ENCODE assay signal across 20 cellular contexts in genomic region chr10:133401981-133402725, GRCh38. TPM values are rescaled to one million over a fixed set of nuclear protein-coding genes. Genes with fewer than 3 reads are reported as not detected.
DNase-seq lines count a peak whose midpoint lies in the region; ATAC-seq, FAIRE-seq and TF ChIP-seq lines count a peak whose summit lies in the region.
"Had no signal": no experiment of that assay in that cellular context is flagged by ENCODE, and none has a peak within 500 bp of the region (broad histone marks: within the 10 kb centered on the region; RNA-seq: fewer than 3 reads in every experiment).

No MANE protein-coding gene starts in this region.

- FAIRE-seq in HepG2 (lab: Jason Lieb, UNC), result no peak
- FAIRE-seq: HTR-8/SVneo had no signal

- peaks cover 61% of the 10 kb centered on the region for H3K4me1 Mint-ChIP-seq in activated CD4-positive, alpha-beta memory T cell treated with anti-CD3 and anti-CD28 coated beads, Interleukin-2, amount 10 ng/mL, durations not matched to agents 7 days and 5 days
- H3K4me1 Mint-ChIP-seq in activated CD4-positive, alpha-beta memory T cell treated with anti-CD3 and anti-CD28 coated beads for 36 hours (ENCODE audit: low read depth), result peaks cover 51% of the 10 kb centered on the region
- H3K4me1 Mint-ChIP-seq in Calu3 (ENCODE audit: low read depth, unreplicated experiment), result peaks cover 9% of the 10 kb centered on the region

- peaks cover 61% of the 10 kb centered on the region for H3K79me2 ChIP-seq in MM.1S (ENCODE audit: low read length)
- H3K79me2 ChIP-seq in HepG2 (ENCODE audit: insufficient read depth, low read length), result peaks cover 14% of the 10 kb centered on the region

- WGBS in HepG2 (ENCODE audit: low lambda C conversion rate), result 98% methylated on average over 10 of the region's 21 CpGs
- 94 to 98% (median 96%) methylated on average over 17 to 21 of the region's 21 CpGs for WGBS in spleen, 5 donors

- TF ChIP-seq RAD21 in HepG2 (CRISPR knock-in tag; IDR thresholded peaks at IDR 0.05), result no peak

- POLR2A ChIA-PET in activated CD4-positive, alpha-beta memory T cell treated with anti-CD3 and anti-CD28 coated beads, Interleukin-2, amount 10 ng/mL, durations not matched to agents 7 days and 5 days (lab: Charles Lee), result interaction anchor here (1.4 to 2.7 kb wide), 3 partner anchors 12 to 45 kb away, joined by 3 to 15 read pairs (median 4); no protein-coding TSS in a partner anchor
- POLR2A ChIA-PET in activated CD4-positive, alpha-beta memory T cell treated with anti-CD3 and anti-CD28 coated beads for 36 hours (lab: Charles Lee), result no interaction called here
- POLR2A ChIA-PET in HepG2 (lab: Yijun Ruan, JAX), result no interaction called here

- no peaks in the 10 kb centered on the region for H3K9me3 Mint-ChIP-seq in activated CD4-positive, alpha-beta memory T cell treated with anti-CD3 and anti-CD28 coated beads, Interleukin-2, amount 10 ng/mL, durations not matched to agents 7 days and 5 days
- H3K9me3 Mint-ChIP-seq in activated CD4-positive, alpha-beta memory T cell treated with anti-CD3 and anti-CD28 coated beads for 36 hours, result no peaks in the 10 kb centered on the region
- no peaks in the 10 kb centered on the region for H3K9me3 Mint-ChIP-seq in Calu3 (ENCODE audit: low read depth, unreplicated experiment)
- H3K9me3 Mint-ChIP-seq: activated naive CD8-positive, alpha-beta T cell treated with anti-CD3 and anti-CD28 coated beads for 36 hours had no signal

- H3K4me3 ChIP-seq in MM.1S (ENCODE audit: low read length), result peak overlapping the region; percentile 52; the same call in 1 of the 2 replicates
- H3K4me3 ChIP-seq in HepG2 (replicated peaks in 1 of 3; ENCODE audit: insufficient read depth in 1 of 3, low read depth in 2 of 3, low read length in 3 of 3), result no peak overlapping the region
- no peak overlapping the region for H3K4me3 ChIP-seq in spleen
- H3K4me3 ChIP-seq: BLaER1 treated with 17β-estradiol and CSF1 and Interleukin-3, amounts not matched to agents 10 nM and 100 nM; suprapubic skin had no signal

- TF ChIP-seq EP300 in HepG2 (IDR thresholded peaks at IDR 0.05; ENCODE audit: low read depth in 2 of 2, low read length in 2 of 2) (no peak), HepG2 (CRISPR knock-in tag; IDR thresholded peaks at IDR 0.05; ENCODE audit: borderline replicate concordance) (no peak)

- H3K27ac ChIP-seq in MM.1S (ENCODE audit: low read length) (peak overlapping the region; percentile 86; the same call in 1 of the 2 replicates), HepG2 (ENCODE audit: extremely low read length, insufficient read depth, low read length) (no peak overlapping the region), spleen (peak overlapping the region in 6 of 8 donors; percentile 76 to 87 (median 82))
- H3K27ac ChIP-seq: suprapubic skin had no signal

- no peak for DNase-seq in activated CD4-positive, alpha-beta memory T cell treated with anti-CD3 and anti-CD28 coated beads, Interleukin-2, amount 10 ng/mL, durations not matched to agents 7 days and 5 days
- no peak for DNase-seq in activated CD4-positive, alpha-beta memory T cell treated with anti-CD3 and anti-CD28 coated beads for 36 hours
- DNase-seq in MM.1S (no peak), HepG2 (ENCODE audit: low spot score) (no peak), spleen (peak; percentile 75), kidney glomerular epithelial cell (lab: John Stamatoyannopoulos, UW) (no peak), Calu3 (no peak)
- DNase-seq: activated CD4-positive, alpha-beta T cell treated with anti-CD3 and anti-CD28 coated beads, Interleukin-2, amount 50 U/mL, for 1 hour; activated naive CD8-positive, alpha-beta T cell treated with anti-CD3 and anti-CD28 coated beads for 36 hours; left ventricle myocardium superior; NCI-H1417; NCI-H69; nucleus accumbens; stimulated activated CD8-positive, alpha-beta memory T cell treated with anti-CD3 and anti-CD28 coated beads, Interleukin-4, amount 100 ng/mL, for 48 hours; SW 1271 had no signal

- H3K4me3 Mint-ChIP-seq in activated CD4-positive, alpha-beta memory T cell treated with anti-CD3 and anti-CD28 coated beads, Interleukin-2, amount 10 ng/mL, durations not matched to agents 7 days and 5 days, result no peak overlapping the region
- H3K4me3 Mint-ChIP-seq in activated CD4-positive, alpha-beta memory T cell treated with anti-CD3 and anti-CD28 coated beads for 36 hours, result no peak overlapping the region
- no peak overlapping the region for H3K4me3 Mint-ChIP-seq in Calu3 (ENCODE audit: low read depth, unreplicated experiment)
- H3K4me3 Mint-ChIP-seq: activated naive CD8-positive, alpha-beta T cell treated with anti-CD3 and anti-CD28 coated beads for 36 hours had no signal

- H3K36me3 ChIP-seq in MM.1S (replicated peaks; ENCODE audit: insufficient read depth, low read length) (peaks cover 12% of the 10 kb centered on the region), HepG2 (replicated peaks in 1 of 2; ENCODE audit: control insufficient read depth in 1 of 2, insufficient read depth in 2 of 2, low read length in 2 of 2) (peaks cover 11 to 51% of the 10 kb centered on the region in 2 experiments; a peak in 4 of 5 replicates), spleen (peaks cover 0 to 93% (median 44%) of the 10 kb centered on the region in 6 donors)

- TF ChIP-seq POLR2A in HepG2 (IDR thresholded peaks at IDR 0.05; ENCODE audit: insufficient read depth in 1 of 2, low read depth in 2 of 2, low read length in 2 of 2), result no peak
- no peak for TF ChIP-seq POLR2A in spleen (IDR thresholded peaks at IDR 0.05)

- in situ Hi-C loops in HepG2 (cut with HindIII; ENCODE audit: extremely low pct_ligation_motif_present, low pct_unique_long_range_greater_than_20kb), result no loop called here

- H3K4me2 ChIP-seq in MM.1S (ENCODE audit: low read depth, low read length) (peak overlapping the region; percentile 94; the same call in 1 of the 2 replicates), HepG2 (ENCODE audit: low read depth, low read length) (no peak overlapping the region)

- peaks cover 80% of the 10 kb centered on the region for H3K36me3 Mint-ChIP-seq in activated CD4-positive, alpha-beta memory T cell treated with anti-CD3 and anti-CD28 coated beads, Interleukin-2, amount 10 ng/mL, durations not matched to agents 7 days and 5 days (ENCODE audit: low read depth)
- H3K36me3 Mint-ChIP-seq in activated CD4-positive, alpha-beta memory T cell treated with anti-CD3 and anti-CD28 coated beads for 36 hours, result peaks cover 63% of the 10 kb centered on the region
- H3K36me3 Mint-ChIP-seq in Calu3 (ENCODE audit: insufficient read depth, unreplicated experiment), result peaks cover 17% of the 10 kb centered on the region

- H3K9me3 ChIP-seq in MM.1S (replicated peaks; ENCODE audit: insufficient read depth, low read length), result no peaks in the 10 kb centered on the region
- no peaks in the 10 kb centered on the region for H3K9me3 ChIP-seq in HepG2 (ENCODE audit: low read length)
- H3K9me3 ChIP-seq in spleen, result no peaks in the 10 kb centered on the region
- H3K9me3 ChIP-seq: suprapubic skin had no signal

- BruUV-seq in HepG2 (replicated peaks; lab: Mats Ljungman, UMichigan), result no TSS peak
- BruUV-seq in Calu3 (replicated peaks; lab: Mats Ljungman, UMichigan), result no TSS peak

- H2AFZ ChIP-seq in MM.1S (ENCODE audit: low read length) (no peak overlapping the region), HepG2 (ENCODE audit: low read length) (no peak overlapping the region)

- ATAC-seq in HepG2 (no peak; the same call in 2 of the 3 replicates), GM21447 (IDR thresholded peaks at IDR 0.05; ENCODE audit: unreplicated experiment) (no peak)
- ATAC-seq: left ventricle myocardium superior had no signal

- CTCF ChIA-PET in activated CD4-positive, alpha-beta memory T cell treated with anti-CD3 and anti-CD28 coated beads, Interleukin-2, amount 10 ng/mL, durations not matched to agents 7 days and 5 days (lab: Charles Lee), result interaction anchor here (1.0 to 1.2 kb wide), 2 partner anchors 11 to 73 kb away, joined by 4 to 5 read pairs; no protein-coding TSS in a partner anchor
- CTCF ChIA-PET in activated CD4-positive, alpha-beta memory T cell treated with anti-CD3 and anti-CD28 coated beads for 36 hours (lab: Charles Lee), result no interaction called here
- CTCF ChIA-PET in HepG2 (lab: Yijun Ruan, JAX; ENCODE audit: low intra/inter-chr PET ratio, low total read pairs), result no interaction called here
- CTCF ChIA-PET in Calu3 (lab: Charles Lee), result no interaction called here

- peaks cover 29% of the 10 kb centered on the region for H3K4me1 ChIP-seq in MM.1S (ENCODE audit: low read length)
- no peaks in the 10 kb centered on the region for H3K4me1 ChIP-seq in HepG2 (ENCODE audit: insufficient read depth, low read length)
- H3K4me1 ChIP-seq in spleen, result peaks cover 14 to 50% (median 24%) of the 10 kb centered on the region in 6 donors
- H3K4me1 ChIP-seq: suprapubic skin had no signal

- no peaks in the 10 kb centered on the region for H3K9me2 ChIP-seq in MM.1S (replicated peaks; ENCODE audit: insufficient read depth, low read length)

- intact Hi-C loops in activated CD4-positive, alpha-beta memory T cell treated with anti-CD3 and anti-CD28 coated beads for 36 hours (cut with micrococcal nuclease), result no loop called here
- intact Hi-C loops in HepG2 (cut with micrococcal nuclease; ENCODE audit: unreplicated experiment), result no loop called here
- intact Hi-C loops in spleen (cut with DNase I; ENCODE audit: low total_unique reads), result no loop called here
- intact Hi-C loops in Calu3 (cut with micrococcal nuclease; ENCODE audit: unreplicated experiment), result no loop called here

- H3K9ac ChIP-seq in MM.1S (ENCODE audit: low read length), result no peak overlapping the region
- H3K9ac ChIP-seq in HepG2 (ENCODE audit: insufficient read depth, low read depth, low read length), result no peak overlapping the region

- H4K20me1 ChIP-seq in MM.1S (ENCODE audit: insufficient read depth, low read length) (no peaks in the 10 kb centered on the region), HepG2 (ENCODE audit: insufficient read depth, low read length) (no peaks in the 10 kb centered on the region)

- no peaks in the 10 kb centered on the region for H3K27me3 ChIP-seq in MM.1S (replicated peaks; ENCODE audit: insufficient read depth, low read length)
- no peaks in the 10 kb centered on the region for H3K27me3 ChIP-seq in HepG2 (ENCODE audit: control insufficient read depth in 1 of 2, insufficient read depth in 2 of 2, low read length in 2 of 2)
- H3K27me3 ChIP-seq in spleen (replicated peaks in 1 of 7), result no peaks in the 10 kb centered on the region
- H3K27me3 ChIP-seq: BLaER1 treated with 17β-estradiol and CSF1 and Interleukin-3, amounts not matched to agents 10 nM and 100 nM; suprapubic skin had no signal

- TF ChIP-seq CTCF in MM.1S (IDR thresholded peaks at IDR 0.05; ENCODE audit: low read length) (no peak), HepG2 (CRISPR knock-in tag; IDR thresholded peaks at IDR 0.05) (no peak), spleen (IDR thresholded peaks at IDR 0.05 in 8 of 11, conservative IDR thresholded peaks at IDR 0.05 in 3 of 11) (no peak), Calu3 (IDR thresholded peaks at IDR 0.05; ENCODE audit: unreplicated experiment) (no peak)

- H3K27ac Mint-ChIP-seq in activated CD4-positive, alpha-beta memory T cell treated with anti-CD3 and anti-CD28 coated beads, Interleukin-2, amount 10 ng/mL, durations not matched to agents 7 days and 5 days, result peak overlapping the region; percentile 12
- H3K27ac Mint-ChIP-seq in activated CD4-positive, alpha-beta memory T cell treated with anti-CD3 and anti-CD28 coated beads for 36 hours, result no peak overlapping the region
- no peak overlapping the region for H3K27ac Mint-ChIP-seq in Calu3 (ENCODE audit: unreplicated experiment)

- no peaks in the 10 kb centered on the region for H3K27me3 Mint-ChIP-seq in activated CD4-positive, alpha-beta memory T cell treated with anti-CD3 and anti-CD28 coated beads, Interleukin-2, amount 10 ng/mL, durations not matched to agents 7 days and 5 days
- no peaks in the 10 kb centered on the region for H3K27me3 Mint-ChIP-seq in activated CD4-positive, alpha-beta memory T cell treated with anti-CD3 and anti-CD28 coated beads for 36 hours
- H3K27me3 Mint-ChIP-seq in Calu3 (ENCODE audit: unreplicated experiment), result no peaks in the 10 kb centered on the region
- H3K27me3 Mint-ChIP-seq: activated naive CD8-positive, alpha-beta T cell treated with anti-CD3 and anti-CD28 coated beads for 36 hours had no signal

- H3F3A ChIP-seq in MM.1S (ENCODE audit: insufficient read depth, low read length), result peaks cover 19% of the 10 kb centered on the region

RNA-seq across cellular contexts. Expression of gene MTG1, which starts 8.2 kb away (rescaled TPM):
- total RNA-seq in activated CD4-positive, alpha-beta memory T cell treated with anti-CD3 and anti-CD28 coated beads, Interleukin-2, amount 10 ng/mL, durations not matched to agents 7 days and 5 days, result 10 to 100 TPM; 41.7 to 42.2 TPM
- total RNA-seq in activated CD4-positive, alpha-beta memory T cell treated with anti-CD3 and anti-CD28 coated beads for 36 hours, result 10 to 100 TPM; 33.9 to 40.3 TPM
- total RNA-seq in HepG2 (2016; rRNA removed; fragmentation: Illumina TruSeq; extraction: Trizol) (29.9 and 42.0 TPM in 2 replicates), spleen (10 to 100 TPM; 35.4 to 82.9 (median 63.7) TPM), Calu3 (2022) (37.8 and 39.5 TPM in 2 replicates)
- total RNA-seq in HepG2 (2016; cell fraction: cytosol; rRNA removed; fragmentation: Illumina TruSeq; extraction: Trizol; ENCODE audit: low read depth), result 13.1 and 13.6 TPM in 2 replicates
- total RNA-seq in HepG2 (2016; cell fraction: insoluble cytoplasmic fraction; rRNA removed; fragmentation: Illumina TruSeq; extraction: Trizol), result 29.5 and 43.2 TPM in 2 replicates
- total RNA-seq in HepG2 (2016; cell fraction: membrane; rRNA removed; fragmentation: Illumina TruSeq; extraction: Trizol), result 15.1 and 15.4 TPM in 2 replicates
- total RNA-seq in HepG2 (2016; cell fraction: nucleus; rRNA removed; fragmentation: Illumina TruSeq; extraction: Trizol), result 38.2 and 45.9 TPM in 2 replicates
- polyA plus RNA-seq in HepG2 (2011; rRNA removed) (103 and 108 TPM in 2 replicates), spleen (100 to 1,000 TPM in 2 of 3 donors, 10 to 100 TPM in 1; 55.1 to 122 (median 101) TPM)
- polyA plus RNA-seq in HepG2 (2011; cell fraction: cytosol; rRNA removed), result 54.2 and 75.0 TPM in 2 replicates
- 687 and 805 TPM in 2 replicates for polyA plus RNA-seq in HepG2 (2011; cell fraction: nucleus; rRNA removed)
- 46.2 and 51.2 TPM in 2 replicates for polyA plus RNA-seq in HepG2 (2012)
- polyA plus RNA-seq in HepG2 (2016; cell fraction: cytosol; fragmentation: Illumina TruSeq; extraction: Trizol; ENCODE audit: low read depth), result 10.8 and 11.1 TPM in 2 replicates
- polyA plus RNA-seq in HepG2 (2016; cell fraction: insoluble cytoplasmic fraction; fragmentation: Illumina TruSeq; extraction: Trizol; ENCODE audit: low read depth), result 40.2 and 42.5 TPM in 2 replicates
- 12.8 and 14.3 TPM in 2 replicates for polyA plus RNA-seq in HepG2 (2016; cell fraction: membrane; fragmentation: Illumina TruSeq; extraction: Trizol; ENCODE audit: low read depth)
- 225 and 242 TPM in 2 replicates for polyA plus RNA-seq in HepG2 (2016; cell fraction: nucleus; fragmentation: Illumina TruSeq; extraction: Trizol; ENCODE audit: insufficient read depth, low read depth)
- polyA minus RNA-seq in HepG2 (2011; rRNA and poly(A)+ RNA removed; ENCODE audit: low replicate concordance), result 80.2 and 80.5 TPM in 2 replicates
- polyA minus RNA-seq in HepG2 (2011; cell fraction: cytosol; rRNA and poly(A)+ RNA removed), result 17.3 and 18.7 TPM in 2 replicates
- polyA minus RNA-seq in HepG2 (2011; cell fraction: nucleus; rRNA and poly(A)+ RNA removed), result 62.7 and 86.9 TPM in 2 replicates

RNA-seq across cellular contexts. Expression of gene SPRN, which starts 22.3 kb away (rescaled TPM):
- total RNA-seq in activated CD4-positive, alpha-beta memory T cell treated with anti-CD3 and anti-CD28 coated beads, Interleukin-2, amount 10 ng/mL, durations not matched to agents 7 days and 5 days, result not detected
- not detected for total RNA-seq in activated CD4-positive, alpha-beta memory T cell treated with anti-CD3 and anti-CD28 coated beads for 36 hours
- total RNA-seq in HepG2 (2016; rRNA removed; fragmentation: Illumina TruSeq; extraction: Trizol), result not detected in 2 replicates
- total RNA-seq in HepG2 (2016; cell fraction: cytosol; rRNA removed; fragmentation: Illumina TruSeq; extraction: Trizol; ENCODE audit: low read depth), result not detected in 2 replicates
- not detected in 2 replicates for total RNA-seq in HepG2 (2016; cell fraction: insoluble cytoplasmic fraction; rRNA removed; fragmentation: Illumina TruSeq; extraction: Trizol)
- not detected in 2 replicates for total RNA-seq in HepG2 (2016; cell fraction: membrane; rRNA removed; fragmentation: Illumina TruSeq; extraction: Trizol)
- total RNA-seq in HepG2 (2016; cell fraction: nucleus; rRNA removed; fragmentation: Illumina TruSeq; extraction: Trizol), result not detected in 2 replicates
- not detected in 2 replicates for polyA plus RNA-seq in HepG2 (2011; rRNA removed)
- not detected in 2 replicates for polyA plus RNA-seq in HepG2 (2011; cell fraction: cytosol; rRNA removed)
- not detected in 2 replicates for polyA plus RNA-seq in HepG2 (2011; cell fraction: nucleus; rRNA removed)
- polyA plus RNA-seq in HepG2 (2012), result 2.9 and 4.1 TPM in 2 replicates
- polyA plus RNA-seq in HepG2 (2016; cell fraction: cytosol; fragmentation: Illumina TruSeq; extraction: Trizol; ENCODE audit: low read depth), result not detected in 2 replicates
- polyA plus RNA-seq in HepG2 (2016; cell fraction: insoluble cytoplasmic fraction; fragmentation: Illumina TruSeq; extraction: Trizol; ENCODE audit: low read depth), result not detected in 2 replicates
- polyA plus RNA-seq in HepG2 (2016; cell fraction: membrane; fragmentation: Illumina TruSeq; extraction: Trizol; ENCODE audit: low read depth), result not detected in 2 replicates
- polyA plus RNA-seq in HepG2 (2016; cell fraction: nucleus; fragmentation: Illumina TruSeq; extraction: Trizol; ENCODE audit: insufficient read depth, low read depth), result not detected in 2 replicates
- polyA minus RNA-seq in HepG2 (2011; rRNA and poly(A)+ RNA removed; ENCODE audit: low replicate concordance), result not detected in 2 replicates
- polyA minus RNA-seq in HepG2 (2011; cell fraction: cytosol; rRNA and poly(A)+ RNA removed), result not detected in 2 replicates
- not detected in 2 replicates for polyA minus RNA-seq in HepG2 (2011; cell fraction: nucleus; rRNA and poly(A)+ RNA removed)
- under 1 TPM in 3 of 7 donors, not detected in 4; 0.14 to 0.22 (median 0.14) TPM for total RNA-seq in spleen
- under 1 TPM; 0.20 to 0.58 (median 0.41) TPM for polyA plus RNA-seq in spleen
- total RNA-seq in Calu3 (2022), result 0.15 TPM in 1 of 2 replicates, not detected in the other
- total RNA-seq: A673; activated naive CD8-positive, alpha-beta T cell treated with anti-CD3 and anti-CD28 coated beads for 36 hours; left ventricle myocardium superior had no signal

RNA-seq across cellular contexts. Expression of gene PAOX, which starts 23.1 kb away (rescaled TPM):
- total RNA-seq in activated CD4-positive, alpha-beta memory T cell treated with anti-CD3 and anti-CD28 coated beads, Interleukin-2, amount 10 ng/mL, durations not matched to agents 7 days and 5 days, result 1 to 10 TPM; 5.9 to 7.8 TPM
- 1 to 10 TPM; 8.8 to 9.6 TPM for total RNA-seq in activated CD4-positive, alpha-beta memory T cell treated with anti-CD3 and anti-CD28 coated beads for 36 hours
- 0.49 and 0.52 TPM in 2 replicates for total RNA-seq in HepG2 (2016; rRNA removed; fragmentation: Illumina TruSeq; extraction: Trizol)
- total RNA-seq in HepG2 (2016; cell fraction: cytosol; rRNA removed; fragmentation: Illumina TruSeq; extraction: Trizol; ENCODE audit: low read depth), result not detected in 2 replicates
- total RNA-seq in HepG2 (2016; cell fraction: insoluble cytoplasmic fraction; rRNA removed; fragmentation: Illumina TruSeq; extraction: Trizol), result 0.49 and 0.54 TPM in 2 replicates
- 0.12 TPM in 1 of 2 replicates, not detected in the other for total RNA-seq in HepG2 (2016; cell fraction: membrane; rRNA removed; fragmentation: Illumina TruSeq; extraction: Trizol)
- total RNA-seq in HepG2 (2016; cell fraction: nucleus; rRNA removed; fragmentation: Illumina TruSeq; extraction: Trizol), result 0.41 and 0.78 TPM in 2 replicates
- 0.77 and 1.1 TPM in 2 replicates for polyA plus RNA-seq in HepG2 (2011; rRNA removed)
- 0.56 and 0.72 TPM in 2 replicates for polyA plus RNA-seq in HepG2 (2011; cell fraction: cytosol; rRNA removed)
- 3.9 and 4.7 TPM in 2 replicates for polyA plus RNA-seq in HepG2 (2011; cell fraction: nucleus; rRNA removed)
- 1.2 and 1.4 TPM in 2 replicates for polyA plus RNA-seq in HepG2 (2012)
- 0.16 TPM in 2 replicates for polyA plus RNA-seq in HepG2 (2016; cell fraction: cytosol; fragmentation: Illumina TruSeq; extraction: Trizol; ENCODE audit: low read depth)
- 0.50 and 0.56 TPM in 2 replicates for polyA plus RNA-seq in HepG2 (2016; cell fraction: insoluble cytoplasmic fraction; fragmentation: Illumina TruSeq; extraction: Trizol; ENCODE audit: low read depth)
- 0.11 TPM in 1 of 2 replicates, not detected in the other for polyA plus RNA-seq in HepG2 (2016; cell fraction: membrane; fragmentation: Illumina TruSeq; extraction: Trizol; ENCODE audit: low read depth)
- polyA plus RNA-seq in HepG2 (2016; cell fraction: nucleus; fragmentation: Illumina TruSeq; extraction: Trizol; ENCODE audit: insufficient read depth, low read depth), result 2.0 and 2.2 TPM in 2 replicates
- 1.7 TPM in 1 of 2 replicates, not detected in the other for polyA minus RNA-seq in HepG2 (2011; rRNA and poly(A)+ RNA removed; ENCODE audit: low replicate concordance)
- polyA minus RNA-seq in HepG2 (2011; cell fraction: cytosol; rRNA and poly(A)+ RNA removed), result not detected in 2 replicates
- 0.99 and 1.2 TPM in 2 replicates for polyA minus RNA-seq in HepG2 (2011; cell fraction: nucleus; rRNA and poly(A)+ RNA removed)
- total RNA-seq in spleen, result 10 to 100 TPM; 16.2 to 34.0 (median 22.8) TPM
- 10 to 100 TPM; 15.4 to 26.0 (median 19.3) TPM for polyA plus RNA-seq in spleen
- total RNA-seq in Calu3 (2022), result 1.4 and 2.9 TPM in 2 replicates

RNA-seq across cellular contexts. Expression of gene ECHS1, which starts 29.0 kb away (rescaled TPM):
- total RNA-seq in activated CD4-positive, alpha-beta memory T cell treated with anti-CD3 and anti-CD28 coated beads, Interleukin-2, amount 10 ng/mL, durations not matched to agents 7 days and 5 days, result 10 to 100 TPM; 31.3 to 31.6 TPM
- total RNA-seq in activated CD4-positive, alpha-beta memory T cell treated with anti-CD3 and anti-CD28 coated beads for 36 hours, result 10 to 100 TPM; 60.2 to 64.8 TPM
- total RNA-seq in HepG2 (2016; rRNA removed; fragmentation: Illumina TruSeq; extraction: Trizol) (195 and 233 TPM in 2 replicates), spleen (10 to 100 TPM; 29.8 to 46.2 (median 44.8) TPM), Calu3 (2022) (53.5 and 58.1 TPM in 2 replicates)
- 58.3 and 60.5 TPM in 2 replicates for total RNA-seq in HepG2 (2016; cell fraction: cytosol; rRNA removed; fragmentation: Illumina TruSeq; extraction: Trizol; ENCODE audit: low read depth)
- total RNA-seq in HepG2 (2016; cell fraction: insoluble cytoplasmic fraction; rRNA removed; fragmentation: Illumina TruSeq; extraction: Trizol), result 200 and 225 TPM in 2 replicates
- total RNA-seq in HepG2 (2016; cell fraction: membrane; rRNA removed; fragmentation: Illumina TruSeq; extraction: Trizol), result 81.4 and 88.8 TPM in 2 replicates
- 65.2 and 65.6 TPM in 2 replicates for total RNA-seq in HepG2 (2016; cell fraction: nucleus; rRNA removed; fragmentation: Illumina TruSeq; extraction: Trizol)
- polyA plus RNA-seq in HepG2 (2011; rRNA removed) (26.4 and 32.7 TPM in 2 replicates), spleen (10 to 100 TPM; 54.8 to 81.2 (median 62.7) TPM)
- polyA plus RNA-seq in HepG2 (2011; cell fraction: cytosol; rRNA removed), result 39.1 and 41.3 TPM in 2 replicates
- polyA plus RNA-seq in HepG2 (2011; cell fraction: nucleus; rRNA removed), result 37.3 and 39.0 TPM in 2 replicates
- polyA plus RNA-seq in HepG2 (2012), result 79.9 and 84.4 TPM in 2 replicates
- polyA plus RNA-seq in HepG2 (2016; cell fraction: cytosol; fragmentation: Illumina TruSeq; extraction: Trizol; ENCODE audit: low read depth), result 60.4 and 63.0 TPM in 2 replicates
- polyA plus RNA-seq in HepG2 (2016; cell fraction: insoluble cytoplasmic fraction; fragmentation: Illumina TruSeq; extraction: Trizol; ENCODE audit: low read depth), result 218 and 228 TPM in 2 replicates
- 63.2 and 68.6 TPM in 2 replicates for polyA plus RNA-seq in HepG2 (2016; cell fraction: membrane; fragmentation: Illumina TruSeq; extraction: Trizol; ENCODE audit: low read depth)
- 101 and 107 TPM in 2 replicates for polyA plus RNA-seq in HepG2 (2016; cell fraction: nucleus; fragmentation: Illumina TruSeq; extraction: Trizol; ENCODE audit: insufficient read depth, low read depth)
- 32.0 and 52.6 TPM in 2 replicates for polyA minus RNA-seq in HepG2 (2011; rRNA and poly(A)+ RNA removed; ENCODE audit: low replicate concordance)
- polyA minus RNA-seq in HepG2 (2011; cell fraction: cytosol; rRNA and poly(A)+ RNA removed), result 27.8 and 30.0 TPM in 2 replicates
- 8.9 and 9.3 TPM in 2 replicates for polyA minus RNA-seq in HepG2 (2011; cell fraction: nucleus; rRNA and poly(A)+ RNA removed)

RNA-seq across cellular contexts. Expression of gene FUOM, which starts 44.3 kb away (rescaled TPM):
- total RNA-seq in activated CD4-positive, alpha-beta memory T cell treated with anti-CD3 and anti-CD28 coated beads, Interleukin-2, amount 10 ng/mL, durations not matched to agents 7 days and 5 days, result 10 to 100 TPM; 11.2 to 11.4 TPM
- total RNA-seq in activated CD4-positive, alpha-beta memory T cell treated with anti-CD3 and anti-CD28 coated beads for 36 hours, result 10 to 100 TPM; 46.5 to 49.8 TPM
- total RNA-seq in HepG2 (2016; rRNA removed; fragmentation: Illumina TruSeq; extraction: Trizol), result 60.4 and 64.2 TPM in 2 replicates
- total RNA-seq in HepG2 (2016; cell fraction: cytosol; rRNA removed; fragmentation: Illumina TruSeq; extraction: Trizol; ENCODE audit: low read depth), result 57.8 and 71.7 TPM in 2 replicates
- 67.9 and 76.3 TPM in 2 replicates for total RNA-seq in HepG2 (2016; cell fraction: insoluble cytoplasmic fraction; rRNA removed; fragmentation: Illumina TruSeq; extraction: Trizol)
- total RNA-seq in HepG2 (2016; cell fraction: membrane; rRNA removed; fragmentation: Illumina TruSeq; extraction: Trizol), result 58.7 and 70.4 TPM in 2 replicates
- total RNA-seq in HepG2 (2016; cell fraction: nucleus; rRNA removed; fragmentation: Illumina TruSeq; extraction: Trizol), result 36.8 and 40.4 TPM in 2 replicates
- polyA plus RNA-seq in HepG2 (2011; rRNA removed), result 27.5 and 29.3 TPM in 2 replicates
- polyA plus RNA-seq in HepG2 (2011; cell fraction: cytosol; rRNA removed), result 32.4 and 52.6 TPM in 2 replicates
- 38.8 and 43.2 TPM in 2 replicates for polyA plus RNA-seq in HepG2 (2011; cell fraction: nucleus; rRNA removed)
- polyA plus RNA-seq in HepG2 (2012), result 14.1 and 20.9 TPM in 2 replicates
- polyA plus RNA-seq in HepG2 (2016; cell fraction: cytosol; fragmentation: Illumina TruSeq; extraction: Trizol; ENCODE audit: low read depth), result 45.1 and 62.7 TPM in 2 replicates
- polyA plus RNA-seq in HepG2 (2016; cell fraction: insoluble cytoplasmic fraction; fragmentation: Illumina TruSeq; extraction: Trizol; ENCODE audit: low read depth), result 61.9 and 62.9 TPM in 2 replicates
- polyA plus RNA-seq in HepG2 (2016; cell fraction: membrane; fragmentation: Illumina TruSeq; extraction: Trizol; ENCODE audit: low read depth), result 48.7 and 50.0 TPM in 2 replicates
- 39.1 and 50.6 TPM in 2 replicates for polyA plus RNA-seq in HepG2 (2016; cell fraction: nucleus; fragmentation: Illumina TruSeq; extraction: Trizol; ENCODE audit: insufficient read depth, low read depth)
- polyA minus RNA-seq in HepG2 (2011; rRNA and poly(A)+ RNA removed; ENCODE audit: low replicate concordance), result 5.1 and 15.7 TPM in 2 replicates
- polyA minus RNA-seq in HepG2 (2011; cell fraction: cytosol; rRNA and poly(A)+ RNA removed), result 4.8 and 6.5 TPM in 2 replicates
- polyA minus RNA-seq in HepG2 (2011; cell fraction: nucleus; rRNA and poly(A)+ RNA removed), result 34.6 and 37.3 TPM in 2 replicates
- total RNA-seq in spleen, result 10 to 100 TPM; 25.3 to 36.5 (median 27.7) TPM
- 10 to 100 TPM; 43.8 to 79.6 (median 47.9) TPM for polyA plus RNA-seq in spleen
- 11.5 and 15.0 TPM in 2 replicates for total RNA-seq in Calu3 (2022)
